8 cellular contexts compared by ENCODE assay signal in the genomic region with DNA sequence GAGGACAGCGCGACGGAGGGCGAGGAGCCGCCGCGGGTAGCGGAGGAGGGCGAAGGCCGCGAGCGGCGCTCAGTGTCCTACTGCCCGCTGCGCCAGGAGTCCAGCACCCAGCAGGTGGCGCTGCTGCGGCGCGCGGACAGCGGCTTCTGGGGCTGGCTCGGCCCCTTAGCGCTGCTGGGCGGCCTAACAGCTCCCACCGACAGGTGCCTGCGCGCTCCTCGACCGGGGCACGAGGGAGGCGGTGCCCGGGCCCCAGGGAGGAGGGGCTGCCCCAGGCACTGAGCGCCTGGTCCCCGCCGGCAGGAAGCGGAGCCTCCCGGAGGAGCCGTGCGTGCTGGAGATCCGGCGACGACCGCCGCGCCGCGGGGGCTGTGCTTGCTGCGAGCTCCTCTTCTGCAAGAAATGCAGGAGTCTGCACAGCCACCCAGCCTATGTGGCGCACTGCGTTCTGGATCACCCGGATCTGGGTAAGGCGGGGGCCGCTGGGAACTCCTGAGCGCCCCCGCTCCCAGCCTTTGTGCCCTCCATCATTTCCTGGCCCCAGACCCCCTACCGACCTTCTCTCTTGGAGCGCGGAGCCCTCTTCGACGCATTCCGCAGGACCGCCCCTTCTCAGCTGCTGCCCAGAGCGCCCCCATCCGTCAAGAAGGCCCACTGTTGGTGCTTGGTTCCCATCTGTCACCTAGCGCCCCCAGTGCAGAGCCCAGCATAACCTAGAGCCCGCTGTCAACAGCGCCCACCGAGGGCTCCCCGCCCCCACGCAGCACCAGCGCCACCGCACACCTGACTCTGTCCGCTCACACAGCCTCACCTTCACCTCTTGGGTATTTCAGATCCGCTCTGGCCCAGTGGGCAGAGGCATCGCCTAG. TPM values are rescaled to one million over a fixed set of nuclear protein-coding genes. Genes with fewer than 3 reads are reported as not detected.
DNase-seq lines count a peak whose midpoint lies in the region; ATAC-seq, FAIRE-seq and TF ChIP-seq lines count a peak whose summit lies in the region.

No MANE protein-coding gene starts in this region.

- TF ChIP-seq EP300 in A549 (IDR thresholded peaks at IDR 0.05), result no peak

- no TSS peak for BruUV-seq in mammary epithelial cell (replicated peaks; lab: Mats Ljungman, UMichigan)

- no peaks in the 10 kb centered on the region for H3K9me3 ChIP-seq in A549
- no peaks in the 10 kb centered on the region for H3K9me3 ChIP-seq in mammary epithelial cell (replicated peaks; ENCODE audit: insufficient read depth, low read length)

- no peaks in the 10 kb centered on the region for H4K20me1 ChIP-seq in mammary epithelial cell (ENCODE audit: insufficient read depth, low read length)

- peaks cover 0 to 3% (median 0%) of the 10 kb centered on the region in 3 donors for H3K36me3 Mint-ChIP-seq in immature natural killer cell

- no peaks in the 10 kb centered on the region for H3K9me3 Mint-ChIP-seq in immature natural killer cell

- POLR2A ChIA-PET in A549 (lab: Yijun Ruan, JAX), result interaction anchor here (0.5 to 5.8 kb wide), 11 partner anchors 14 to 195 kb away, joined by 3 to 156 read pairs (median 5); a partner anchor contains a TSS

- peak overlapping the region; percentile 68 for H2AFZ ChIP-seq in mammary epithelial cell (ENCODE audit: low read depth, low read length)

- FAIRE-seq in A549 (lab: Jason Lieb, UNC), result no peak

- no peaks in the 10 kb centered on the region for H3K79me2 ChIP-seq in mammary epithelial cell (ENCODE audit: insufficient read depth, low read length)

- CTCF ChIA-PET in A549 (lab: Yijun Ruan, JAX), result interaction anchor here (0.5 to 43.9 kb wide), 74 partner anchors 8 to 1136 kb away, joined by 3 to 2039 read pairs (median 5); a partner anchor contains a TSS
- CTCF ChIA-PET in mammary epithelial cell (lab: Charles Lee; ENCODE audit: low non-redundant PET), result interaction anchor here (0.6 to 1.7 kb wide), 6 partner anchors 16 to 175 kb away, joined by 3 to 12 read pairs (median 4); a partner anchor contains a TSS

- 5% methylated on average over 64 of the region's 75 CpGs for WGBS in A549 (ENCODE audit: missing lambda C conversion rate)
- 9% methylated on average over 35 of the region's 75 CpGs for WGBS in mammary epithelial cell (ENCODE audit: low coverage, missing lambda C conversion rate)

- H3K4me1 ChIP-seq in A549, result no peaks in the 10 kb centered on the region
- H3K4me1 ChIP-seq in mammary epithelial cell (ENCODE audit: insufficient read depth, low read length), result peaks cover 10% of the 10 kb centered on the region

- H3K4me3 Mint-ChIP-seq in immature natural killer cell, result peak overlapping the region; percentile 93 to 96 (median 96)

- peak; percentile 96 to 98 for DNase-seq in A549 (ENCODE audit: low read depth in 1 of 2, low spot score in 1 of 2)
- peak; percentile 89 for DNase-seq in NCI-H2171 treated with DMSO at 0.1 percent for 48 hours (lab: John Stamatoyannopoulos, UW)
- peak; percentile 86 for DNase-seq in mammary epithelial cell
- DNase-seq in immature natural killer cell, result peak; percentile 85 to 88 (median 87)
- DNase-seq in smooth muscle cell of the brain vasculature (ENCODE audit: low read depth, low spot score), result peak; percentile 54

- no peak; the same call in none of the 2 replicates for TF ChIP-seq POLR2A in A549 (IDR thresholded peaks at IDR 0.05; ENCODE audit: low read length)

- peaks cover 2 to 4% (median 3%) of the 10 kb centered on the region in 3 donors for H3K27me3 Mint-ChIP-seq in immature natural killer cell (ENCODE audit: low read depth in 3 of 3)

- peak; percentile 85 to 96 for TF ChIP-seq RAD21 in A549 (conservative IDR thresholded peaks at IDR 0.05 in 1 of 2, IDR thresholded peaks at IDR 0.05 in 1 of 2)

- peak overlapping the region; percentile 76 to 93 (median 89) for H3K27ac Mint-ChIP-seq in immature natural killer cell

- TF ChIP-seq CTCF in A549 (IDR thresholded peaks at IDR 0.05) (peak; percentile 94), WI38 (IDR thresholded peaks at IDR 0.05; ENCODE audit: low read depth, low read length) (peak; percentile 86), mammary epithelial cell (conservative IDR thresholded peaks at IDR 0.05 in 1 of 2, IDR thresholded peaks at IDR 0.05 in 1 of 2; ENCODE audit: extremely low read depth in 1 of 2, insufficient read depth in 1 of 2, low read depth in 1 of 2, low read length in 2 of 2) (peak; percentile 77 to 95)

- H3K27me3 ChIP-seq in mammary epithelial cell (ENCODE audit: insufficient read depth, low read length), result no peaks in the 10 kb centered on the region

- H3K4me3 ChIP-seq in A549 (peak overlapping the region; percentile 65), WI38 (ENCODE audit: low read depth, low read length) (peak overlapping the region; percentile 46), mammary epithelial cell (replicated peaks in 1 of 3; ENCODE audit: insufficient read depth in 1 of 3, low read depth in 2 of 3, low read length in 3 of 3) (peak overlapping the region; percentile 23 to 50 (median 44))

- H3K27ac ChIP-seq in A549 (peak overlapping the region; percentile 82 to 87), mammary epithelial cell (ENCODE audit: insufficient read depth, low read depth, low read length) (no peak overlapping the region)

- H3K4me1 Mint-ChIP-seq in immature natural killer cell, result peaks cover 7 to 9% of the 10 kb centered on the region in 2 donors

- intact Hi-C loops in mammary epithelial cell (cut with micrococcal nuclease), result loop anchor here (1.0 kb wide), 2 partner anchors 40 to 45 kb away; a partner anchor contains a TSS

- no peaks in the 10 kb centered on the region for H3K36me3 ChIP-seq in mammary epithelial cell (ENCODE audit: insufficient read depth, low read length)

- H3K4me2 ChIP-seq in A549 (peak overlapping the region; percentile 81), mammary epithelial cell (ENCODE audit: insufficient read depth, low read depth, low read length) (peak overlapping the region; percentile 92)

- in situ Hi-C loops in mammary epithelial cell (cut with MboI; ENCODE audit: low sequenced_read_pairs in 2 of 2), result loop anchor here in 1 of 2 donors (5.0 kb wide), 1 partner anchor 43 kb away; a partner anchor contains a TSS

- dilution Hi-C loops in mammary epithelial cell (cut with HindIII; ENCODE audit: low sequenced_read_pairs), result no loop called here

- ATAC-seq in A549, result peak; percentile 94 to 95
- ATAC-seq in GM18858 (IDR thresholded peaks at IDR 0.05; ENCODE audit: unreplicated experiment), result peak; percentile 65
- ATAC-seq in HG03103 (IDR thresholded peaks at IDR 0.05; ENCODE audit: low read depth, unreplicated experiment), result peak; percentile 74

- H3K9ac ChIP-seq in mammary epithelial cell (ENCODE audit: insufficient read depth, low read length), result no peak overlapping the region

TF ChIP-seq in A549, 52 proteins besides CTCF, POLR2A, EP300 and RAD21 (continues in another document):
- TF ChIP-seq FOXS1 (CRISPR knock-in tag; IDR thresholded peaks at IDR 0.05) (no peak), NR3C1 (IDR thresholded peaks at IDR 0.05) (no peak)

RNA-seq across cellular contexts. Expression of a gene that starts 3.7 kb away (rescaled TPM):
- polyA plus RNA-seq in A549 (2011; rRNA removed) (0.19 TPM in 1 of 2 replicates, not detected in the other), A549 (2017; fragmentation: RNase III; extraction: RNeasy Plus Mini Kit Qiagen cat#74134 plus additional on column Dnase treatment) (0.12 to 0.28 TPM (median 0.22 TPM) in 3 replicates), mammary epithelial cell (not detected), immature natural killer cell (under 1 TPM in 2 of 3 donors, not detected in 1; 0.28 to 0.34 TPM)
- 0.31 and 0.32 TPM in 2 replicates for polyA plus RNA-seq in A549 (2012; cell fraction: cytosol; rRNA removed)
- polyA plus RNA-seq in A549 (2012; cell fraction: nucleus; rRNA removed), result 0.24 TPM in 1 of 2 replicates, not detected in the other
- polyA minus RNA-seq in A549 (2011; rRNA and poly(A)+ RNA removed), result not detected in 2 replicates
- not detected for total RNA-seq in mammary epithelial cell
- not detected for polyA minus RNA-seq in mammary epithelial cell

RNA-seq across cellular contexts. Expression of a gene that starts 11.3 kb away (rescaled TPM):
- polyA plus RNA-seq in A549 (2011; rRNA removed) (0.06 and 0.12 TPM in 2 replicates), A549 (2017; fragmentation: RNase III; extraction: RNeasy Plus Mini Kit Qiagen cat#74134 plus additional on column Dnase treatment) (0.09 to 0.15 TPM (median 0.13 TPM) in 3 replicates), mammary epithelial cell (0.07 TPM), immature natural killer cell (not detected)
- polyA plus RNA-seq in A549 (2012; cell fraction: cytosol; rRNA removed), result 0.04 TPM in 2 replicates
- polyA plus RNA-seq in A549 (2012; cell fraction: nucleus; rRNA removed), result 0.34 and 0.42 TPM in 2 replicates
- polyA minus RNA-seq in A549 (2011; rRNA and poly(A)+ RNA removed), result 0.04 and 0.10 TPM in 2 replicates
- under 1 TPM in 1 of 2 donors, not detected in 1; 0.24 TPM for total RNA-seq in mammary epithelial cell
- 0.31 TPM for polyA minus RNA-seq in mammary epithelial cell

RNA-seq across cellular contexts. Expression of a gene that starts 31.1 kb away (rescaled TPM):
- polyA plus RNA-seq in A549 (2011; rRNA removed), result 6.7 and 7.1 TPM in 2 replicates
- 5.0 and 5.1 TPM in 2 replicates for polyA plus RNA-seq in A549 (2012; cell fraction: cytosol; rRNA removed)
- 4.7 and 7.1 TPM in 2 replicates for polyA plus RNA-seq in A549 (2012; cell fraction: nucleus; rRNA removed)
- 5.2 to 8.3 TPM (median 6.6 TPM) in 3 replicates for polyA plus RNA-seq in A549 (2017; fragmentation: RNase III; extraction: RNeasy Plus Mini Kit Qiagen cat#74134 plus additional on column Dnase treatment)
- polyA minus RNA-seq in A549 (2011; rRNA and poly(A)+ RNA removed), result 3.5 and 4.4 TPM in 2 replicates
- total RNA-seq in mammary epithelial cell, result 10 to 100 TPM; 64.0 to 83.9 TPM
- polyA plus RNA-seq in mammary epithelial cell, result 51.7 TPM
- polyA minus RNA-seq in mammary epithelial cell, result 64.9 TPM
- polyA plus RNA-seq in immature natural killer cell, result not detected

RNA-seq across cellular contexts. Expression of a gene that starts 32.9 kb away (rescaled TPM):
- 0.05 and 0.07 TPM in 2 replicates for polyA plus RNA-seq in A549 (2011; rRNA removed)
- polyA plus RNA-seq in A549 (2012; cell fraction: cytosol; rRNA removed), result 0.12 and 0.17 TPM in 2 replicates
- 0.11 and 0.31 TPM in 2 replicates for polyA plus RNA-seq in A549 (2012; cell fraction: nucleus; rRNA removed)
- polyA plus RNA-seq in A549 (2017; fragmentation: RNase III; extraction: RNeasy Plus Mini Kit Qiagen cat#74134 plus additional on column Dnase treatment), result 0.10 to 0.26 TPM (median 0.24 TPM) in 3 replicates
- polyA minus RNA-seq in A549 (2011; rRNA and poly(A)+ RNA removed), result 0.21 and 0.34 TPM in 2 replicates
- total RNA-seq in mammary epithelial cell, result under 1 TPM; 0.19 to 0.67 TPM
- 0.07 TPM for polyA plus RNA-seq in mammary epithelial cell
- not detected for polyA minus RNA-seq in mammary epithelial cell
- not detected for polyA plus RNA-seq in immature natural killer cell

RNA-seq across cellular contexts. Expression of a gene that starts 44.9 kb away (rescaled TPM):
- 130 and 213 TPM in 2 replicates for polyA plus RNA-seq in A549 (2011; rRNA removed)
- polyA plus RNA-seq in A549 (2012; cell fraction: cytosol; rRNA removed), result 141 and 153 TPM in 2 replicates
- polyA plus RNA-seq in A549 (2012; cell fraction: nucleus; rRNA removed), result 63.3 and 107 TPM in 2 replicates
- polyA plus RNA-seq in A549 (2017; fragmentation: RNase III; extraction: RNeasy Plus Mini Kit Qiagen cat#74134 plus additional on column Dnase treatment), result 543 to 568 TPM (median 544 TPM) in 3 replicates
- 100 and 113 TPM in 2 replicates for polyA minus RNA-seq in A549 (2011; rRNA and poly(A)+ RNA removed)
- 100 to 1,000 TPM in 1 of 2 donors, 10 to 100 TPM in 1; 67.2 to 270 TPM for total RNA-seq in mammary epithelial cell
- 26.0 TPM for polyA plus RNA-seq in mammary epithelial cell
- polyA minus RNA-seq in mammary epithelial cell, result 170 TPM
- 10 to 100 TPM in 2 of 3 donors, 1 to 10 TPM in 1; 9.4 to 35.5 (median 10.3) TPM for polyA plus RNA-seq in immature natural killer cell

Comparison
In these comparisons a context has a peak if more than half of its experiments do, and no peak if none do; other contexts are left out.
1. RNA of a gene that starts 31.1 kb away (polyA plus RNA-seq): 51.7 TPM in mammary epithelial cell (single experiment) and 4.7 to 8.3 TPM in A549; not detected in immature natural killer cell; every median in the first group is over 4 times any median in the second.
2. Peak in every context shown above with its lines, with median percentiles within 50 percentile points of each other: ATAC-seq, DNase-seq, H3K4me3 ChIP-seq and CTCF ChIP-seq.